ENCODE assay signal across 7 cellular contexts in genomic region chr4:86935833-86936721, GRCh38.
DNase-seq lines count a peak whose midpoint lies in the region; ATAC-seq and TF ChIP-seq lines count a peak whose summit lies in the region.

No MANE protein-coding gene starts in this region.

- ATAC-seq in GM18505 (IDR thresholded peaks at IDR 0.05; ENCODE audit: unreplicated experiment) (peak; percentile 33), HG02759 (IDR thresholded peaks at IDR 0.05; ENCODE audit: unreplicated experiment) (peak; percentile 32)

- peak; percentile 41 for TF ChIP-seq POLR2A in GM18505 (IDR thresholded peaks at IDR 0.05; ENCODE audit: borderline replicate concordance, extremely low read depth, insufficient read depth, insufficient read length)

- DNase-seq in NCI-H345 (lab: John Stamatoyannopoulos, UW) (peak; percentile 20), ecto neural progenitor cell (ENCODE audit: low spot score) (peak; percentile 64), medulla oblongata (ENCODE audit: extremely low spot score) (peak; percentile 52)
- DNase-seq in activated CD4-positive, alpha-beta T cell treated with anti-CD3 and anti-CD28 coated beads, Interleukin-2, amount 50 U/mL, for 24 hours (ENCODE audit: low read depth in 1 of 2, low spot score in 1 of 2), result peak; percentile 56 to 76
- peak; percentile 43 for DNase-seq in stimulated activated CD8-positive, alpha-beta memory T cell treated with anti-CD3 and anti-CD28 coated beads, Interleukin-15, amount 100 ng/mL, for 24 hours (ENCODE audit: low read depth)

Comparison
In these comparisons a context has a peak if more than half of its experiments do, and no peak if none do; other contexts are left out.
1. Peak in every context shown above with its lines: DNase-seq and ATAC-seq.